In genomic region chr5:10478436-10478835, GRCh38 we compare ENCODE assay signal across 23 cellular contexts. TPM values are rescaled to one million over a fixed set of nuclear protein-coding genes. Genes with fewer than 3 reads are reported as not detected.
DNase-seq lines count a peak whose midpoint lies in the region; ATAC-seq and TF ChIP-seq lines count a peak whose summit lies in the region.
"Had no signal": no experiment of that assay in that cellular context is flagged by ENCODE, and none has a peak within 500 bp of the region (broad histone marks: within the 10 kb centered on the region; RNA-seq: fewer than 3 reads in every experiment).

No MANE protein-coding gene starts in this region.

- H3K4me1 Mint-ChIP-seq in MCF 10A (ENCODE audit: insufficient read depth, unreplicated experiment) = peaks cover 16% of the 10 kb centered on the region
- H3K4me1 Mint-ChIP-seq: activated naive CD8-positive, alpha-beta T cell treated with anti-CD3 and anti-CD28 coated beads, Interleukin-2, amount 10 ng/mL, durations not matched to agents 7 days and 5 days; activated T-helper 17 cell treated with anti-CD3 and anti-CD28 coated beads, Interleukin-2, amount 50 U/mL, for 72 hours; natural killer cell; stimulated activated naive CD8-positive, alpha-beta T cell treated with anti-CD3 and anti-CD28 coated beads, Interleukin-15, amount 100 ng/mL, for 72 hours had no signal

- no peak overlapping the region for H3K4me3 Mint-ChIP-seq in MCF 10A (ENCODE audit: unreplicated experiment)
- H3K4me3 Mint-ChIP-seq: activated naive CD8-positive, alpha-beta T cell treated with anti-CD3 and anti-CD28 coated beads, Interleukin-2, amount 10 ng/mL, durations not matched to agents 7 days and 5 days; activated T-helper 17 cell treated with anti-CD3 and anti-CD28 coated beads, Interleukin-2, amount 50 U/mL, for 72 hours; natural killer cell; stimulated activated naive CD8-positive, alpha-beta T cell treated with anti-CD3 and anti-CD28 coated beads, Interleukin-15, amount 100 ng/mL, for 72 hours; type B pancreatic cell had no signal

- CTCF ChIA-PET in MCF 10A (lab: Yijun Ruan, JAX) (interaction anchor here (0.6 to 2.1 kb wide), 5 partner anchors 23 to 191 kb away, joined by 3 to 8 read pairs (median 4); no protein-coding TSS in a partner anchor), PC-9 (lab: Charles Lee) (interaction anchor here (0.5 to 1.4 kb wide), 3 partner anchors 36 to 149 kb away, joined by 3 to 5 read pairs (median 4); no protein-coding TSS in a partner anchor)

- H3K4me1 ChIP-seq in breast epithelium (no peaks in the 10 kb centered on the region), PC-9 (replicated peaks; ENCODE audit: insufficient read depth) (peaks cover 50% of the 10 kb centered on the region), fibroblast of lung (ENCODE audit: control insufficient read depth, extremely low read depth, insufficient read depth, low read length) (peaks cover 15% of the 10 kb centered on the region)
- H3K4me1 ChIP-seq: pancreas had no signal

- TF ChIP-seq POLR2A in breast epithelium (IDR thresholded peaks at IDR 0.05) = no peak

- H3K27ac Mint-ChIP-seq in MCF 10A (ENCODE audit: low read depth, unreplicated experiment) = peak overlapping the region; percentile 50
- H3K27ac Mint-ChIP-seq: activated naive CD8-positive, alpha-beta T cell treated with anti-CD3 and anti-CD28 coated beads, Interleukin-2, amount 10 ng/mL, durations not matched to agents 7 days and 5 days; activated T-helper 17 cell treated with anti-CD3 and anti-CD28 coated beads, Interleukin-2, amount 50 U/mL, for 72 hours; natural killer cell; stimulated activated naive CD8-positive, alpha-beta T cell treated with anti-CD3 and anti-CD28 coated beads, Interleukin-15, amount 100 ng/mL, for 72 hours; type B pancreatic cell had no signal

- peaks cover 0 to 16% of the 10 kb centered on the region in 2 donors for H3K9me3 ChIP-seq in breast epithelium
- no peaks in the 10 kb centered on the region for H3K9me3 ChIP-seq in PC-9 (ENCODE audit: insufficient read depth, low read depth)
- H3K9me3 ChIP-seq in fibroblast of lung (ENCODE audit: control insufficient read depth, insufficient read depth, low read depth, low read length) = no peaks in the 10 kb centered on the region
- H3K9me3 ChIP-seq: pancreas had no signal

- BruUV-seq in MCF 10A (replicated peaks; lab: Mats Ljungman, UMichigan) = no TSS peak
- BruUV-seq in PC-9 (replicated peaks; lab: Mats Ljungman, UMichigan) = no TSS peak

- no peak for TF ChIP-seq CTCF in MCF 10A (IDR thresholded peaks at IDR 0.05; ENCODE audit: unreplicated experiment)
- no peak for TF ChIP-seq CTCF in breast epithelium (IDR thresholded peaks at IDR 0.05)
- TF ChIP-seq CTCF in PC-9 (conservative IDR thresholded peaks at IDR 0.05) = no peak
- TF ChIP-seq CTCF in fibroblast of lung (conservative IDR thresholded peaks at IDR 0.05 in 1 of 2, IDR thresholded peaks at IDR 0.05 in 1 of 2; ENCODE audit: low read depth in 1 of 2, low read length in 2 of 2) = no peak

- no peak overlapping the region for H2AFZ ChIP-seq in PC-9
- H2AFZ ChIP-seq in fibroblast of lung (ENCODE audit: low read length) = no peak overlapping the region

- DNase-seq in MCF 10A (ENCODE audit: unreplicated experiment) (no peak), breast epithelium (ENCODE audit: low spot score in 2 of 2) (no peak), PC-9 (no peak), fibroblast of lung (ENCODE audit: low read depth in 2 of 2) (peak; percentile 46 to 76), DMS153 (lab: John Stamatoyannopoulos, UW) (no peak), GF-D8 (lab: John Stamatoyannopoulos, UW) (no peak)
- DNase-seq: activated CD4-positive, alpha-beta T cell treated with anti-CD3 and anti-CD28 coated beads for 1 hour; activated naive CD8-positive, alpha-beta T cell treated with anti-CD3 and anti-CD28 coated beads, Interleukin-2, amount 10 ng/mL, durations not matched to agents 7 days and 5 days; DMS 273 treated with DMSO at 0.1 percent for 48 hours; Kasumi-1; natural killer cell; NCI-H2107; NCI-H69; pancreas; stimulated activated CD4-positive, alpha-beta T cell treated with anti-CD3 and anti-CD28 coated beads, Interleukin-1b, Interleukin-23, amount 100 ng/mL, for 48 hours; stimulated activated naive CD8-positive, alpha-beta T cell treated with anti-CD3 and anti-CD28 coated beads, Interleukin-15, amount 100 ng/mL, for 72 hours had no signal

- H3K4me3 ChIP-seq in breast epithelium (no peak overlapping the region), PC-9 (peak overlapping the region; percentile 5; the same call in 1 of the 2 replicates), fibroblast of lung (replicated peaks in 1 of 4; ENCODE audit: control extremely low read depth in 1 of 4, insufficient read depth in 1 of 4, low read depth in 3 of 4, low read length in 4 of 4) (no peak overlapping the region)
- H3K4me3 ChIP-seq: pancreas had no signal

- no peaks in the 10 kb centered on the region for H3K79me2 ChIP-seq in PC-9 (ENCODE audit: low read depth)
- H3K79me2 ChIP-seq in fibroblast of lung (ENCODE audit: control insufficient read depth, insufficient read depth, low read length) = no peaks in the 10 kb centered on the region

- ATAC-seq in GM21529 (IDR thresholded peaks at IDR 0.05; ENCODE audit: unreplicated experiment) = no peak
- no peak for ATAC-seq in GM18511 (IDR thresholded peaks at IDR 0.05; ENCODE audit: unreplicated experiment)
- ATAC-seq: activated T-helper 17 cell treated with anti-CD3 and anti-CD28 coated beads, Interleukin-2, amount 50 U/mL, for 72 hours; natural killer cell; pancreas; sciatic nerve; stimulated activated naive CD8-positive, alpha-beta T cell treated with anti-CD3 and anti-CD28 coated beads, Interleukin-15, amount 100 ng/mL, for 72 hours had no signal

- H3K36me3 Mint-ChIP-seq in MCF 10A (ENCODE audit: insufficient read depth, unreplicated experiment) = no peaks in the 10 kb centered on the region
- H3K36me3 Mint-ChIP-seq: activated naive CD8-positive, alpha-beta T cell treated with anti-CD3 and anti-CD28 coated beads, Interleukin-2, amount 10 ng/mL, durations not matched to agents 7 days and 5 days; natural killer cell; type B pancreatic cell had no signal

- H3K36me3 ChIP-seq in breast epithelium (no peaks in the 10 kb centered on the region), PC-9 (ENCODE audit: low read depth) (no peaks in the 10 kb centered on the region), fibroblast of lung (ENCODE audit: control insufficient read depth, insufficient read depth, low read length) (no peaks in the 10 kb centered on the region)
- H3K36me3 ChIP-seq: pancreas had no signal

- POLR2A ChIA-PET in MCF 10A (lab: Yijun Ruan, JAX) = interaction anchor here (0.7 to 1.9 kb wide), 4 partner anchors 11 to 51 kb away, joined by 3 to 18 read pairs (median 4); no protein-coding TSS in a partner anchor
- POLR2A ChIA-PET in PC-9 (lab: Charles Lee; ENCODE audit: unreplicated experiment) = interaction anchor here (0.5 to 2.1 kb wide), 7 partner anchors 12 to 74 kb away, joined by 3 to 22 read pairs (median 4); no protein-coding TSS in a partner anchor

- peaks cover 1% of the 10 kb centered on the region for H3K9me3 Mint-ChIP-seq in MCF 10A (ENCODE audit: unreplicated experiment)
- H3K9me3 Mint-ChIP-seq: activated naive CD8-positive, alpha-beta T cell treated with anti-CD3 and anti-CD28 coated beads, Interleukin-2, amount 10 ng/mL, durations not matched to agents 7 days and 5 days; natural killer cell; type B pancreatic cell had no signal

- H3K27me3 ChIP-seq in breast epithelium = no peaks in the 10 kb centered on the region
- H3K27me3 ChIP-seq in PC-9 (ENCODE audit: insufficient read depth, low read depth) = no peaks in the 10 kb centered on the region
- no peaks in the 10 kb centered on the region for H3K27me3 ChIP-seq in fibroblast of lung (ENCODE audit: control insufficient read depth, insufficient read depth, low read length)
- H3K27me3 ChIP-seq: pancreas had no signal

- no peak overlapping the region for H3K9ac ChIP-seq in fibroblast of lung (ENCODE audit: insufficient read depth, low read length)

- H3K4me2 ChIP-seq in PC-9 (peak overlapping the region; percentile 63), fibroblast of lung (ENCODE audit: extremely low read depth, insufficient read depth, low read length) (peak overlapping the region; percentile 32)

- H3K27ac ChIP-seq in breast epithelium (no peak overlapping the region), PC-9 (peak overlapping the region; percentile 79), fibroblast of lung (ENCODE audit: insufficient read depth, low read length) (no peak overlapping the region)
- H3K27ac ChIP-seq: C4-2B, pancreas had no signal

- H3K9me2 ChIP-seq in PC-9 (ENCODE audit: insufficient read depth) = no peaks in the 10 kb centered on the region

- H3K27me3 Mint-ChIP-seq in MCF 10A (ENCODE audit: insufficient read depth, unreplicated experiment) = no peaks in the 10 kb centered on the region
- H3K27me3 Mint-ChIP-seq: activated T-helper 17 cell treated with anti-CD3 and anti-CD28 coated beads, Interleukin-2, amount 50 U/mL, for 72 hours had no signal

- peaks cover 38% of the 10 kb centered on the region for H3F3A ChIP-seq in PC-9 (ENCODE audit: insufficient read depth, low read depth)

- H4K20me1 ChIP-seq in PC-9 (ENCODE audit: insufficient read depth) (no peaks in the 10 kb centered on the region), fibroblast of lung (ENCODE audit: control insufficient read depth, extremely low read depth, insufficient read depth, low read length) (no peaks in the 10 kb centered on the region)

- intact Hi-C loops in MCF 10A (cut with micrococcal nuclease) = no loop called here
- intact Hi-C loops in breast epithelium (cut with DNase I; ENCODE audit: low total_unique reads) = no loop called here
- intact Hi-C loops in PC-9 (cut with micrococcal nuclease; ENCODE audit: unreplicated experiment) = loop anchor here (2.0 kb wide), 1 partner anchor 34 kb away; no protein-coding TSS in a partner anchor

RNA-seq across cellular contexts. Expression of gene ROPN1L, which starts 36.8 kb away (rescaled TPM):
- 0.82 TPM in 1 of 2 replicates, not detected in the other for total RNA-seq in MCF 10A (2022)
- total RNA-seq in breast epithelium = 1 to 10 TPM in 1 of 3 donors, under 1 TPM in 2; 0.29 to 2.9 (median 0.48) TPM
- 7.1 and 10.3 TPM in 2 replicates for total RNA-seq in PC-9 (2021)
- total RNA-seq in fibroblast of lung = 0.17 and 0.26 TPM in 2 replicates
- 0.26 and 0.50 TPM in 2 replicates for polyA plus RNA-seq in fibroblast of lung
- polyA plus RNA-seq in fibroblast of lung (2012) = 0.33 and 0.55 TPM in 2 replicates
- polyA minus RNA-seq in fibroblast of lung (ENCODE audit: low replicate concordance) = not detected in 2 replicates
- total RNA-seq: HT-29 had no signal

Comparison
In these comparisons a context has a peak if more than half of its experiments do, and no peak if none do; other contexts are left out.
1. DNase-seq: peak in fibroblast of lung (2 of 2); none in MCF 10A (single experiment), breast epithelium (0 of 2), PC-9 (0 of 2), DMS153 (single experiment) and GF-D8 (single experiment).